In the genomic region with DNA sequence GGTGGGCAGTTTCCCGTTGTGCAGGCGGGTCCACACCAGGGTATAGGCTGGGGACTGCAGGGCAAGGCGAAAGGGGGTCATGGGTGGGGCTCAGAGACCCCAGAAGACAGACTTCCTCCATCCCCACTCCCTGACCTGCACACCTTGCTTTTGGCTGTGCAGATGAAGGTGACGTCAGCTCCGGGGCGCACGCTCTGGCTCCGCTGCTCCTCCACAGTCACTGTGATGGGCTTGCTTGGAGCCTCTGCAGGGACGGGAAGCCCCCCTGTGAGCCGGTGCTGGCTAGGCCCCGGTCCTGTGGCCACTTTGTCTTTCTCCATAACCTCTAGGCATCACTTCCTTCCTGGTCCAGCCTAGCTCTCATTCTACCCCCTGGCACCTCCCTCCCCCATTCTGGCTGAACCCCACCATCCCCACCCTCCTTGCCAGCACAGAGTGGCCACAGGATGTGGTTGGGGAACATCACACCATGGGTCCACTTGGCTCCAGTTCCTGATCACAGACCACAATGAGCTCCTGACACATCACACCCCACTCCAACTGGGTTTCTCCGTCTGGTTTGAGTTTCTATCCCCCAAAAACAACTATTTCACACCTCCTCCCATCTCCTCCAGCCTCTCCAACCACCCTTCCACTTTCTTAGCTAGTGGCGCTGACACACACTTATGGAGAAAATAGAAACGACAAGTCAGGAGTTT, we compare ENCODE assay signal across 16 cellular contexts. TPM values are rescaled to one million over a fixed set of nuclear protein-coding genes. Genes with fewer than 3 reads are reported as not detected.
DNase-seq lines count a peak whose midpoint lies in the region; ATAC-seq, FAIRE-seq and TF ChIP-seq lines count a peak whose summit lies in the region.
"Had no signal": no experiment of that assay in that cellular context is flagged by ENCODE, and none has a peak within 500 bp of the region (broad histone marks: within the 10 kb centered on the region; RNA-seq: fewer than 3 reads in every experiment).

No MANE protein-coding gene starts in this region.

- no peaks in the 10 kb centered on the region for H3K27me3 ChIP-seq in endothelial cell of umbilical vein (ENCODE audit: control insufficient read depth in 2 of 2, insufficient read depth in 2 of 2, low read length in 2 of 2)
- H3K27me3 ChIP-seq in sigmoid colon, result no peaks in the 10 kb centered on the region
- H3K27me3 ChIP-seq: ovary had no signal

- CTCF ChIA-PET in endothelial cell of umbilical vein (lab: Charles Lee), result no interaction called here

- intact Hi-C loops in endothelial cell of umbilical vein (cut with micrococcal nuclease) (no loop called here), sigmoid colon (cut with DNase I) (no loop called here)

- WGBS in sigmoid colon, 2 donors, result 87 to 91% methylated on average over 14 of the region's 14 CpGs

- no peak overlapping the region for H3K9ac ChIP-seq in endothelial cell of umbilical vein (replicated peaks; ENCODE audit: extremely low read depth, insufficient read depth, low read length)

- no peaks in the 10 kb centered on the region for H4K20me1 ChIP-seq in endothelial cell of umbilical vein (replicated peaks; ENCODE audit: control insufficient read depth, extremely low read depth, insufficient read depth, low read length)

- POLR2A ChIA-PET in endothelial cell of umbilical vein (lab: Charles Lee), result interaction anchor here (1.1 kb wide), 1 partner anchor 15 kb away, joined by 3 read pairs; no protein-coding TSS in a partner anchor

- no peak overlapping the region for H2AFZ ChIP-seq in endothelial cell of umbilical vein (ENCODE audit: low read depth, low read length)
- H2AFZ ChIP-seq: GM23338 had no signal

- H3K4me1 ChIP-seq in endothelial cell of umbilical vein (ENCODE audit: control insufficient read depth, extremely low read depth, insufficient read depth, low read length), result peaks cover 14% of the 10 kb centered on the region
- peaks cover 0 to 10% (median 3%) of the 10 kb centered on the region in 4 donors for H3K4me1 ChIP-seq in sigmoid colon

- H3K36me3 ChIP-seq in endothelial cell of umbilical vein (ENCODE audit: control insufficient read depth in 2 of 2, extremely low read depth in 1 of 2, insufficient read depth in 2 of 2, low read length in 2 of 2) (peaks cover 71 to 91% of the 10 kb centered on the region in 2 experiments), sigmoid colon (peaks cover 81 to 100% (median 95%) of the 10 kb centered on the region in 4 donors)
- H3K36me3 ChIP-seq: ovary had no signal

- no peak for TF ChIP-seq EP300 in sigmoid colon (IDR thresholded peaks at IDR 0.05)

- no peak for ATAC-seq in GM21825 (IDR thresholded peaks at IDR 0.05; ENCODE audit: unreplicated experiment)
- ATAC-seq: GM23338 had no signal

- TF ChIP-seq POLR2A in endothelial cell of umbilical vein (IDR thresholded peaks at IDR 0.05; ENCODE audit: low read depth, low read length), result peak; percentile 63
- TF ChIP-seq POLR2A in sigmoid colon (IDR thresholded peaks at IDR 0.05), result no peak
- TF ChIP-seq POLR2A in GM12892 (IDR thresholded peaks at IDR 0.05; ENCODE audit: low read depth, low read length), result no peak

- no peak overlapping the region for H3K4me2 ChIP-seq in endothelial cell of umbilical vein (ENCODE audit: insufficient read depth, low read length)
- H3K4me2 ChIP-seq: GM23338 had no signal

- peaks cover 54% of the 10 kb centered on the region for H3K79me2 ChIP-seq in endothelial cell of umbilical vein (ENCODE audit: control insufficient read depth, insufficient read depth, low read length)

- no peak overlapping the region for H3K27ac ChIP-seq in endothelial cell of umbilical vein (ENCODE audit: insufficient read depth, low read depth, low read length)
- H3K27ac ChIP-seq in sigmoid colon, result peak overlapping the region; percentile 9 to 88 (median 33)
- H3K27ac ChIP-seq: ovary had no signal

- BruUV-seq in endothelial cell of umbilical vein (replicated peaks; lab: Mats Ljungman, UMichigan), result no TSS peak

- TF ChIP-seq CTCF in endothelial cell of umbilical vein (IDR thresholded peaks at IDR 0.05; ENCODE audit: extremely low read depth in 1 of 2, insufficient read depth in 1 of 2, low read depth in 1 of 2, low read length in 2 of 2) (no peak), sigmoid colon (IDR thresholded peaks at IDR 0.05) (no peak)

- FAIRE-seq in RCC 7860 (lab: Jason Lieb, UNC) (no peak), endothelial cell of umbilical vein (lab: Jason Lieb, UNC) (no peak), GM12892 (lab: Jason Lieb, UNC) (no peak), GM19239 (lab: Jason Lieb, UNC) (no peak)
- FAIRE-seq: A204.1 had no signal

- H3K9me3 ChIP-seq in endothelial cell of umbilical vein (replicated peaks; ENCODE audit: control insufficient read depth, insufficient read depth, low read length), result no peaks in the 10 kb centered on the region
- no peaks in the 10 kb centered on the region for H3K9me3 ChIP-seq in sigmoid colon
- H3K9me3 ChIP-seq: ovary had no signal

- dilution Hi-C loops in endothelial cell of umbilical vein (cut with MboI; ENCODE audit: extremely low pct_ligation_motif_present, low sequenced_read_pairs), result no loop called here

- H3K9me1 ChIP-seq in endothelial cell of umbilical vein (replicated peaks; ENCODE audit: control insufficient read depth, extremely low read depth, insufficient read depth, low read length), result no peaks in the 10 kb centered on the region

- no peak overlapping the region for H3K4me3 ChIP-seq in endothelial cell of umbilical vein (replicated peaks in 1 of 3; ENCODE audit: insufficient read depth in 1 of 3, low read depth in 1 of 3, low read length in 3 of 3)
- H3K4me3 ChIP-seq in sigmoid colon, result no peak overlapping the region
- H3K4me3 ChIP-seq: GM23338, ovary had no signal

- DNase-seq in NK-92 treated with Interleukin-12 subunit alpha and Interleukin-12 subunit beta, amount 100 ng/mL, for 24 hours (lab: John Stamatoyannopoulos, UW), result peak; percentile 32
- DNase-seq in NK-92 (lab: John Stamatoyannopoulos, UW; ENCODE audit: unreplicated experiment), result no peak
- peak; percentile 40 for DNase-seq in RCC 7860 (ENCODE audit: low spot score)
- no peak for DNase-seq in endothelial cell of umbilical vein (ENCODE audit: low read depth, low spot score)
- DNase-seq in sigmoid colon, result no peak
- no peak for DNase-seq in GM12892 (ENCODE audit: insufficient read length)
- no peak for DNase-seq in GM19239 (ENCODE audit: insufficient read length, low spot score)
- DNase-seq: activated CD4-positive, alpha-beta T cell treated with anti-CD3 and anti-CD28 coated beads, Interleukin-2, amount 50 U/mL, for 1 hour; DMS 273 treated with DMSO at 0.1 percent for 48 hours; ovary; stimulated activated CD4-positive, alpha-beta T cell treated with anti-CD3 and anti-CD28 coated beads, Interleukin-15, amount 100 ng/mL, for 24 hours; T-helper 1 cell had no signal

TF ChIP-seq in endothelial cell of umbilical vein, 7 proteins besides CTCF, POLR2A, EP300 and RAD21:
- TF ChIP-seq MYC (IDR thresholded peaks at IDR 0.05; ENCODE audit: low read depth, low read length) (no peak), POLR2AphosphoS5 (IDR thresholded peaks at IDR 0.05; ENCODE audit: insufficient read depth, low read depth, low read length) (peak; percentile 42)
TF ChIP-seq in endothelial cell of umbilical vein: peak in this region for 1.

RNA-seq across cellular contexts. Expression of a gene that starts 45.2 kb away (rescaled TPM):
- total RNA-seq in endothelial cell of umbilical vein (0.42 and 0.44 TPM in 2 replicates), sigmoid colon (1 to 10 TPM in 1 of 4 donors, under 1 TPM in 1, not detected in 2; under 0.01 to 1.4 TPM)
- polyA plus RNA-seq in endothelial cell of umbilical vein (not detected in 2 replicates), sigmoid colon (1 to 10 TPM in 1 of 3 donors, under 1 TPM in 2; under 0.01 to 1.1 (median 0.23) TPM)
- polyA plus RNA-seq in endothelial cell of umbilical vein (2011; cell fraction: cytosol; rRNA removed), result 0.01 and 0.04 TPM in 2 replicates
- 0.05 and 0.17 TPM in 2 replicates for polyA plus RNA-seq in endothelial cell of umbilical vein (2011; cell fraction: nucleus; rRNA removed)
- 141 and 334 TPM in 2 replicates for polyA plus RNA-seq in endothelial cell of umbilical vein (2012)
- polyA minus RNA-seq in endothelial cell of umbilical vein, result not detected in 2 replicates
- polyA minus RNA-seq in endothelial cell of umbilical vein (2011; cell fraction: cytosol; rRNA and poly(A)+ RNA removed), result not detected
- polyA minus RNA-seq in endothelial cell of umbilical vein (2011; cell fraction: nucleus; rRNA and poly(A)+ RNA removed), result not detected in 2 replicates
- polyA plus RNA-seq in GM12892 (2012; ENCODE audit: missing spikeins), result 0.76 TPM
- total RNA-seq: activated T-helper 2 cell treated with anti-CD3 and anti-CD28 coated beads, Interferon-gamma antibody, Interleukin-2, Interleukin-4, amounts not matched to agents 10 μg/mL and 5 μg/mL and 100 μg/mL, durations not matched to agents 14 hours and 24 hours and 36 hours had no signal

Comparison
In these comparisons a context has a peak if more than half of its experiments do, and no peak if none do; other contexts are left out.
1. DNase-seq: peak in NK-92 treated with Interleukin-12 subunit alpha and Interleukin-12 subunit beta, amount 100 ng/mL, for 24 hours (single experiment) and RCC 7860 (single experiment); none in NK-92 (single experiment), endothelial cell of umbilical vein (single experiment), sigmoid colon (single experiment), GM12892 (single experiment) and GM19239 (single experiment).